12 cellular contexts compared by ENCODE assay signal in the genomic region with DNA sequence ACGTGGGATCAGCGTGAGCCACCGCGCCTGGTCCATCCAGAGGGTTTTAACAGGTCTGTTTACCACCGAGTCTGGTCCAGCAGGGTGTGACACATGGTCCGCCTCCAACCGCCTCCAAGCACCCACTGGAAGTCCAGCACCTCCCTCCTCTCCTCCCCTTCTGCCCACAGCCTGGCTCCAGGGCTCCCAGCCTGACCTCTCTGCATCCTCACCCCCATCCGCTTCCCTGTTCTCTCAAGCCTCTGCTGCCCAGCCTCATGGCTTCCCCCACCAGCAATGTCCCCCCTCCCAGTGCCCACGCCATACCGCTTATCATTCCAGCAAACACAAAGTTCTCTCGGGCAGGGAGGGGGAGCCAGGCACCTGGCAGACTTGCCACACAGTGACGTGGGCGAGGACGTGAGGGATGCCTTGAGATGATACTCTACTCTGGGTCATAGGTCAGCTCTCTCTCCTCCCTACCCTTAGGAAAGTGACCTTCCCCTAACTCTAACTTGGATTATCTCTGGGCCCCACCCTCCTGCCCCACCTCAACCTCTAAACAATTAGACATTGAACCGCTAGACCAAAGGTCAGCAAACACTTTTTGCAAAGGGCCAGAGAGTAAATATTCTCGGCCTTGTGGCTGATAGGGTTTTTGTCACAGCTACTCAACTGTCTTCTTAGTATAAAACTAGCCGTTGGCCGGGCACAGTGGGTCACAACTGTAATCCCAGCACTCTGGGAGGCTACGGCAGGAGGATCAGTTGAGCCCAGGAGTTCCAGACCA. TPM values are rescaled to one million over a fixed set of nuclear protein-coding genes. Genes with fewer than 3 reads are reported as not detected.
A peak's percentile ranks its signal among the peaks of the same experiment; 100 is the strongest.
DNase-seq lines count a peak whose midpoint lies in the region; ATAC-seq and TF ChIP-seq lines count a peak whose summit lies in the region.
"Had no signal": no experiment of that assay in that cellular context is flagged by ENCODE, and none has a peak within 500 bp of the region (broad histone marks: within the 10 kb centered on the region; RNA-seq: fewer than 3 reads in every experiment).

No MANE protein-coding gene starts in this region.

- H3K56ac ChIP-seq in mesendoderm (ENCODE audit: low read length): no peak overlapping the region

- H3K9ac ChIP-seq in endodermal cell (ENCODE audit: extremely low read depth, low read length, poor library complexity, severe bottlenecking): no peak overlapping the region
- no peak overlapping the region for H3K9ac ChIP-seq in mesendoderm (ENCODE audit: low read length)

- no peak overlapping the region for H2AFZ ChIP-seq in PC-9

- peaks cover 38% of the 10 kb centered on the region for H3K4me1 Mint-ChIP-seq in endodermal cell

- H3K4me1 ChIP-seq in PC-9 (replicated peaks; ENCODE audit: insufficient read depth): peaks cover 69% of the 10 kb centered on the region
- peaks cover 34% of the 10 kb centered on the region for H3K4me1 ChIP-seq in endodermal cell (ENCODE audit: control insufficient read depth, insufficient read depth, low read length)
- H3K4me1 ChIP-seq in mesendoderm (ENCODE audit: control insufficient read depth, low read depth, low read length): peaks cover 2% of the 10 kb centered on the region
- peaks cover 48 to 100% of the 10 kb centered on the region in 2 donors for H3K4me1 ChIP-seq in thoracic aorta (ENCODE audit: control insufficient read depth in 1 of 2, low read depth in 2 of 2)

- H3K4ac ChIP-seq in mesendoderm (ENCODE audit: low read depth, low read length): no peak overlapping the region

- peaks cover 42% of the 10 kb centered on the region for H3K79me1 ChIP-seq in mesendoderm (ENCODE audit: low read length)

- peaks cover 89% of the 10 kb centered on the region for H3K79me2 ChIP-seq in PC-9 (ENCODE audit: low read depth)
- peaks cover 3% of the 10 kb centered on the region for H3K79me2 ChIP-seq in mesendoderm (ENCODE audit: control insufficient read depth, insufficient read depth, low read length)

- ATAC-seq in thoracic aorta (ENCODE audit: insufficient number of reproducible peaks, low FRiP score, low read depth): no peak
- no peak for ATAC-seq in GM19455 (IDR thresholded peaks at IDR 0.05; ENCODE audit: unreplicated experiment)
- ATAC-seq: CD8-positive, alpha-beta T cell had no signal

- peaks cover 53% of the 10 kb centered on the region for H3F3A ChIP-seq in PC-9 (ENCODE audit: insufficient read depth, low read depth)

- peak overlapping the region; percentile 74 for H3K27ac Mint-ChIP-seq in endodermal cell
- H3K27ac Mint-ChIP-seq: CD8-positive, alpha-beta T cell had no signal

- H3K36me3 Mint-ChIP-seq in endodermal cell (ENCODE audit: low read depth): peaks cover 20% of the 10 kb centered on the region
- H3K36me3 Mint-ChIP-seq: CD8-positive, alpha-beta T cell had no signal

- H3K4me2 ChIP-seq in PC-9 (peak overlapping the region; percentile 89), mesendoderm (ENCODE audit: low read length) (no peak overlapping the region)

- CTCF ChIA-PET in PC-9 (lab: Charles Lee): no interaction called here

- no peaks in the 10 kb centered on the region for H3K9me3 ChIP-seq in PC-9 (ENCODE audit: insufficient read depth, low read depth)
- no peaks in the 10 kb centered on the region for H3K9me3 ChIP-seq in endodermal cell (ENCODE audit: control insufficient read depth, low read length)
- H3K9me3 ChIP-seq in thoracic aorta: no peaks in the 10 kb centered on the region

- no peaks in the 10 kb centered on the region for H3K9me2 ChIP-seq in PC-9 (ENCODE audit: insufficient read depth)

- no peak overlapping the region for H2AK5ac ChIP-seq in mesendoderm (ENCODE audit: low read length)

- H3K4me3 Mint-ChIP-seq in endodermal cell: no peak overlapping the region
- H3K4me3 Mint-ChIP-seq: CD8-positive, alpha-beta T cell; neural crest cell had no signal

- H2BK5ac ChIP-seq in mesendoderm (ENCODE audit: low read length): no peak overlapping the region

- H3K36me3 ChIP-seq in PC-9 (ENCODE audit: low read depth) (peaks cover 25% of the 10 kb centered on the region; the same call in 1 of the 2 replicates), endodermal cell (ENCODE audit: control insufficient read depth, insufficient read depth, low read length) (peaks cover 45% of the 10 kb centered on the region), mesendoderm (ENCODE audit: control insufficient read depth, insufficient read depth, low read length) (peaks cover 1% of the 10 kb centered on the region), thoracic aorta (peaks cover 15% of the 10 kb centered on the region)

- H4K20me1 ChIP-seq in PC-9 (ENCODE audit: insufficient read depth): peaks cover 43% of the 10 kb centered on the region

- H2BK15ac ChIP-seq in mesendoderm (replicated peaks; ENCODE audit: low read depth): no peak overlapping the region

- TF ChIP-seq CTCF in PC-9 (conservative IDR thresholded peaks at IDR 0.05) (no peak), endodermal cell (conservative IDR thresholded peaks at IDR 0.05) (no peak), thoracic aorta (IDR thresholded peaks at IDR 0.05) (no peak)

- intact Hi-C loops in PC-9 (cut with micrococcal nuclease; ENCODE audit: unreplicated experiment): no loop called here

- H3K23ac ChIP-seq in mesendoderm (ENCODE audit: low read length): peak overlapping the region; percentile 80

- H3K27me3 Mint-ChIP-seq in endodermal cell (ENCODE audit: insufficient read depth): no peaks in the 10 kb centered on the region

- POLR2A ChIA-PET in PC-9 (lab: Charles Lee; ENCODE audit: unreplicated experiment): interaction anchor here (0.6 kb wide), 2 partner anchors 8 to 20 kb away, joined by 3 read pairs; no protein-coding TSS in a partner anchor

- no peak overlapping the region for H4K5ac ChIP-seq in mesendoderm (ENCODE audit: low read length)

- H3K4me3 ChIP-seq in PC-9 (no peak overlapping the region; the same call in 1 of the 2 replicates), endodermal cell (ENCODE audit: low read length) (no peak overlapping the region), mesendoderm (ENCODE audit: low read length) (no peak overlapping the region), thoracic aorta (no peak overlapping the region)

- no peaks in the 10 kb centered on the region for H3K9me3 Mint-ChIP-seq in endodermal cell
- H3K9me3 Mint-ChIP-seq: CD8-positive, alpha-beta T cell; neural crest cell had no signal

- WGBS in endodermal cell (ENCODE audit: insufficient coverage in 1 of 2, insufficient read length in 1 of 2), 2 experiments: 74 to 88% methylated on average over 11 to 19 of the region's 19 CpGs
- no CpG with 5 or more reads among the region's 19 CpGs for WGBS in mesendoderm (ENCODE audit: extremely low coverage, insufficient coverage, low lambda C conversion rate)

- no peak overlapping the region for H2BK120ac ChIP-seq in mesendoderm (ENCODE audit: low read depth, low read length)

- no peak overlapping the region for H4K8ac ChIP-seq in mesendoderm (ENCODE audit: low read depth, low read length)

- peak; percentile 76 for DNase-seq in PC-9
- DNase-seq in endodermal cell: no peak
- DNase-seq in mesendoderm: no peak
- DNase-seq in thoracic aorta (ENCODE audit: low spot score): no peak
- DNase-seq in DMS 273 (lab: John Stamatoyannopoulos, UW; ENCODE audit: unreplicated experiment): no peak
- DNase-seq in activated CD4-positive, CD25-positive, alpha-beta regulatory T cell treated with anti-CD3 and anti-CD28 coated beads, Interleukin-2, amount 50 U/mL, for 72 hours: no peak
- DNase-seq in GM19240 (ENCODE audit: insufficient read length, low spot score): no peak
- DNase-seq: CD8-positive, alpha-beta T cell; NCI-H510A treated with DMSO at 0.1 percent for 48 hours had no signal

- H3K27ac ChIP-seq in PC-9: peak overlapping the region; percentile 99
- no peak overlapping the region for H3K27ac ChIP-seq in endodermal cell (ENCODE audit: low read depth, low read length)
- H3K27ac ChIP-seq in mesendoderm (ENCODE audit: low read depth, low read length): no peak overlapping the region
- H3K27ac ChIP-seq in thoracic aorta: peak overlapping the region; percentile 90 to 94

- no peak overlapping the region for H3K18ac ChIP-seq in mesendoderm (ENCODE audit: low read length)

- H3K27me3 ChIP-seq in PC-9 (ENCODE audit: insufficient read depth, low read depth) (no peaks in the 10 kb centered on the region), endodermal cell (ENCODE audit: control insufficient read depth, insufficient read depth, low read length, poor library complexity, severe bottlenecking) (no peaks in the 10 kb centered on the region), mesendoderm (ENCODE audit: insufficient read depth, low read length, poor library complexity) (no peaks in the 10 kb centered on the region), thoracic aorta (replicated peaks; ENCODE audit: insufficient read depth) (no peaks in the 10 kb centered on the region)

- no TSS peak for BruUV-seq in PC-9 (replicated peaks; lab: Mats Ljungman, UMichigan)

RNA-seq across cellular contexts. Expression of a gene that starts 23.1 kb away (rescaled TPM):
- total RNA-seq in PC-9 (2021) (48.4 and 52.0 TPM in 2 replicates), endodermal cell (10 to 100 TPM; 38.5 to 49.7 TPM), thoracic aorta (100 to 1,000 TPM in 1 of 2 donors, 10 to 100 TPM in 1; 73.8 to 134 TPM)
- polyA plus RNA-seq in endodermal cell (2013, experiment 1 of 2): 57.7 TPM
- 49.6 TPM for polyA plus RNA-seq in endodermal cell (2013, experiment 2 of 2)
- 5.7 TPM for polyA plus RNA-seq in mesendoderm (2013, experiment 1 of 2)
- polyA plus RNA-seq in mesendoderm (2013, experiment 2 of 2): 5.1 TPM

RNA-seq across cellular contexts. Expression of a gene that starts 27.0 kb away (rescaled TPM):
- 0.52 TPM in 1 of 2 replicates, not detected in the other for total RNA-seq in PC-9 (2021)
- total RNA-seq in endodermal cell: under 1 TPM; 0.29 to 0.58 TPM
- not detected for polyA plus RNA-seq in endodermal cell (2013, experiment 1 of 2)
- not detected for polyA plus RNA-seq in endodermal cell (2013, experiment 2 of 2)
- 0.06 TPM for polyA plus RNA-seq in mesendoderm (2013, experiment 1 of 2)
- polyA plus RNA-seq in mesendoderm (2013, experiment 2 of 2): not detected
- total RNA-seq in thoracic aorta: not detected
- total RNA-seq: CD8-positive, alpha-beta T cell; chondrocyte; neural crest cell had no signal

Comparison
In these comparisons a context has a peak if more than half of its experiments do, and no peak if none do; other contexts are left out.
1. DNase-seq: peak in PC-9 (2 of 2); none in endodermal cell (single experiment), mesendoderm (single experiment), thoracic aorta (single experiment), DMS 273 (single experiment), activated CD4-positive, CD25-positive, alpha-beta regulatory T cell treated with anti-CD3 and anti-CD28 coated beads, Interleukin-2, amount 50 U/mL, for 72 hours (single experiment) and GM19240 (single experiment).
2. H3K27ac ChIP-seq: peak in PC-9 (single experiment) and thoracic aorta (2 of 2); none in endodermal cell (single experiment) and mesendoderm (single experiment).